1 cellular context compared by ENCODE assay signal in genomic region chr11:34252651-34253050, GRCh38.
TF ChIP-seq lines count a peak whose summit lies in the region.

No MANE protein-coding gene starts in this region.

TF ChIP-seq in HEK293, 187 proteins besides CTCF, POLR2A, EP300 and RAD21 (continued from another document):
- TF ChIP-seq ZNF585B (tag by site-specific recombination; IDR thresholded peaks at IDR 0.05): no peak
